21 cellular contexts compared by ENCODE assay signal in the genomic region with DNA sequence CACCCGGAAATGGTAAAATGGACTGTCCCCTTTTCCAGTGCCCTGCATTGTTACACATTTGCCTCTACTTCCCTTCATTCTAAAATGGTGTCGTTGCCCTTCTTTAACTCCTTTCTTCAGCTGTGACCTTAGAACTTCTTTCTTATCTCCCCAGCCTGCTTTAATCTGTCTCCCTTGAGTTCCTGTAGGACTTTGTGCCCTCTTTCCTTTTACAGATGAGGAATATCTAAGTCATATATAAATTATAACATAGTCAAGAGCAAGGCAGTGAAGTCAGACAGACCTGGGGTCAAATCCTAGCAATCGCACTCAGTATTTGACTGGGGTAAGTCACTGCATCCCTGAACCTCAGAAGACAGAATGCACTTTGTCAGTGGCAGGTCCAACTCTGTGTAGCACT. TPM values are rescaled to one million over a fixed set of nuclear protein-coding genes. Genes with fewer than 3 reads are reported as not detected.
"Had no signal": no experiment of that assay in that cellular context is flagged by ENCODE, and none has a peak within 500 bp of the region (broad histone marks: within the 10 kb centered on the region; RNA-seq: fewer than 3 reads in every experiment).

No MANE protein-coding gene starts in this region.

- H3K4me3 Mint-ChIP-seq: endodermal cell; stimulated activated naive CD8-positive, alpha-beta T cell treated with anti-CD3 and anti-CD28 coated beads, Interleukin-15, Interleukin-2, amounts not matched to agents 100 ng/mL and 50 ng/mL, for 24 hours had no signal

- H3K4me3 ChIP-seq: colonic mucosa, heart right ventricle, left lung, lower lobe of right lung, right atrium auricular region, sigmoid colon, skin epidermis, tibial artery had no signal

- H3K27me3 ChIP-seq: colonic mucosa, heart right ventricle, left lung, neutrophil, right atrium auricular region, sigmoid colon, tibial artery had no signal

- H3K4me1 ChIP-seq: colonic mucosa, left lung, lower lobe of right lung, right atrium auricular region, sigmoid colon, tibial artery had no signal

- H3K9me3 Mint-ChIP-seq: stimulated activated naive CD8-positive, alpha-beta T cell treated with anti-CD3 and anti-CD28 coated beads, Interleukin-15, Interleukin-2, amounts not matched to agents 100 ng/mL and 50 ng/mL, for 24 hours had no signal

- H3K27me3 Mint-ChIP-seq: naive thymus-derived CD4-positive, alpha-beta T cell; stimulated activated naive CD8-positive, alpha-beta T cell treated with anti-CD3 and anti-CD28 coated beads, Interleukin-15, Interleukin-2, amounts not matched to agents 100 ng/mL and 50 ng/mL, for 24 hours had no signal

- H3K9me3 ChIP-seq: colonic mucosa, heart right ventricle, left lung, lower lobe of right lung, neutrophil, right atrium auricular region, sigmoid colon, tibial artery had no signal

- ATAC-seq: left lung; lower lobe of right lung; naive thymus-derived CD4-positive, alpha-beta T cell had no signal

- DNase-seq: caudate nucleus; colonic mucosa; dermis blood vessel endothelial cell; effector CD4-positive, alpha-beta T cell; endodermal cell; heart right ventricle; left lung; lower lobe of right lung; mesenchymal stem cell; midbrain; naive thymus-derived CD4-positive, alpha-beta T cell; posterior cingulate gyrus; sigmoid colon; stimulated activated CD4-positive, alpha-beta T cell treated with anti-CD3 and anti-CD28 coated beads, Interleukin-12 subunit alpha, Interleukin-12 subunit beta, amount 100 ng/mL, for 4 hours; tibial artery had no signal

- H3K27ac ChIP-seq: colonic mucosa, heart right ventricle, left lung, neutrophil, right atrium auricular region, sigmoid colon, skin epidermis, tibial artery had no signal

- H3K27ac Mint-ChIP-seq: endodermal cell; stimulated activated naive CD8-positive, alpha-beta T cell treated with anti-CD3 and anti-CD28 coated beads, Interleukin-15, Interleukin-2, amounts not matched to agents 100 ng/mL and 50 ng/mL, for 24 hours had no signal

RNA-seq across cellular contexts. Expression of a gene that starts 51.2 kb away (rescaled TPM):
- total RNA-seq: dermis blood vessel endothelial cell, frontal cortex had no signal
- polyA plus RNA-seq: neural cell had no signal
